11 cellular contexts compared by ENCODE assay signal in the genomic region with DNA sequence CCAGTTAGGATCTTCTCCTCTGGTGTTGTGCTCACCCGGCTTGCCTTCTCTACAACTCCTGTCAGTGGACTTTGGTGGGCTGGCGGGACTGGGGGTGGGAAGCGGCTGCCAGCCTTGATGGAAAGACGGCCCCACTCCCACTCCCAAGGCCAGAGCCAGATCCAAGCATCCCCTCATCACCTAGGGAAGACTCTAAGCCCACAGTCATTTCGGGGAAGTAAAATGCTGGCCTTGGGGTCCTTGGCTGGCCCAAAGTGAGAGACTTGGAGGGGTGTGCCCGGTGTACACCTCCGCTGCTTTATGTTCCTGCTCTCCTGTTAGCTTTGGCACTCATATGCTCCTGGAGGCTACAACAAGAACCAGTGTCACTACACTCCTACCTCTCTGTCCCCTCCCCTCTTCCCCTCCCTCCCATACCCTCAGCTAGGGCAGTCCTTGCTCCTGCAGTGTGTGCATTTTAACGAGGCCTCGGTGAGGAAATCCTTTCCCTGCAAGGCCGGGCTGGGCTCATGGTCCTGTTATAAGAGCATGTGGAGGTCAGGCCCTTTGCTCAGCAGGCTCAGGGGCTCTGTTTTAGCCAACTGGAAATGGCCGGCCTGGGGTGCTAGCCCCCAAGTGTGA. TPM values are rescaled to one million over a fixed set of nuclear protein-coding genes. Genes with fewer than 3 reads are reported as not detected.
DNase-seq lines count a peak whose midpoint lies in the region; ATAC-seq, FAIRE-seq and TF ChIP-seq lines count a peak whose summit lies in the region.
"Had no signal": no experiment of that assay in that cellular context is flagged by ENCODE, and none has a peak within 500 bp of the region (broad histone marks: within the 10 kb centered on the region; RNA-seq: fewer than 3 reads in every experiment).

No MANE protein-coding gene starts in this region.

- H3K9me3 Mint-ChIP-seq in CD8-positive, alpha-beta T cell: no peaks in the 10 kb centered on the region
- H3K9me3 Mint-ChIP-seq in astrocyte (ENCODE audit: unreplicated experiment): peaks cover 34% of the 10 kb centered on the region

- no peak for FAIRE-seq in astrocyte (lab: Jason Lieb, UNC)
- FAIRE-seq: GM12878 had no signal

- H3K4me3 Mint-ChIP-seq in CD8-positive, alpha-beta T cell: peak overlapping the region; percentile 40
- H3K4me3 Mint-ChIP-seq in astrocyte (ENCODE audit: unreplicated experiment): no peak overlapping the region

- H3K4me1 Mint-ChIP-seq in CD8-positive, alpha-beta T cell (ENCODE audit: low read depth): peaks cover 26% of the 10 kb centered on the region
- H3K4me1 Mint-ChIP-seq in astrocyte (ENCODE audit: low read depth, unreplicated experiment): no peaks in the 10 kb centered on the region

- POLR2A ChIA-PET in CD8-positive, alpha-beta T cell (lab: Charles Lee): interaction anchor here (1.9 kb wide), 1 partner anchor 13 kb away, joined by 7 read pairs; no protein-coding TSS in a partner anchor

- H3K79me2 ChIP-seq in astrocyte (ENCODE audit: insufficient read depth, low read length) (no peaks in the 10 kb centered on the region), osteoblast (ENCODE audit: insufficient read depth, low read length) (peaks cover 98% of the 10 kb centered on the region)

- H3K4me2 ChIP-seq in astrocyte (ENCODE audit: low read length) (no peak overlapping the region), osteoblast (ENCODE audit: insufficient read depth, low read length) (peak overlapping the region; percentile 99)

- peaks cover 58% of the 10 kb centered on the region for H3K27me3 ChIP-seq in CD8-positive, alpha-beta T cell (ENCODE audit: insufficient read depth, low read length)
- peaks cover 95% of the 10 kb centered on the region for H3K27me3 ChIP-seq in astrocyte (ENCODE audit: insufficient read depth, low read length)
- H3K27me3 ChIP-seq in osteoblast (ENCODE audit: insufficient read depth, low read length): no peaks in the 10 kb centered on the region

- TF ChIP-seq CTCF in CD8-positive, alpha-beta T cell (IDR thresholded peaks at IDR 0.05): no peak
- TF ChIP-seq CTCF in astrocyte (IDR thresholded peaks at IDR 0.05; ENCODE audit: insufficient read depth, low read depth, low read length) (no peak), osteoblast (IDR thresholded peaks at IDR 0.05; ENCODE audit: extremely low read depth, low read depth, low read length) (no peak)

- no peaks in the 10 kb centered on the region for H3K36me3 ChIP-seq in CD8-positive, alpha-beta T cell (ENCODE audit: insufficient read depth, low read length)
- H3K36me3 ChIP-seq in astrocyte (ENCODE audit: insufficient read depth, low read length): no peaks in the 10 kb centered on the region
- H3K36me3 ChIP-seq in osteoblast (ENCODE audit: insufficient read depth, low read length): peaks cover 12% of the 10 kb centered on the region

- H3K27ac ChIP-seq in CD8-positive, alpha-beta T cell (ENCODE audit: low read depth, low read length): no peak overlapping the region
- no peak overlapping the region for H3K27ac ChIP-seq in astrocyte (ENCODE audit: low read depth, low read length)
- peak overlapping the region; percentile 76 for H3K27ac ChIP-seq in osteoblast (ENCODE audit: low read depth, low read length)

- no peak for ATAC-seq in CD8-positive, alpha-beta T cell
- ATAC-seq in GM18858 (IDR thresholded peaks at IDR 0.05; ENCODE audit: unreplicated experiment): no peak
- ATAC-seq: GM12878 had no signal

- H3K27ac Mint-ChIP-seq in CD8-positive, alpha-beta T cell: no peak overlapping the region
- peak overlapping the region; percentile 12 for H3K27ac Mint-ChIP-seq in astrocyte (ENCODE audit: unreplicated experiment)

- no peaks in the 10 kb centered on the region for H3K36me3 Mint-ChIP-seq in CD8-positive, alpha-beta T cell
- no peaks in the 10 kb centered on the region for H3K36me3 Mint-ChIP-seq in astrocyte (ENCODE audit: low read depth, unreplicated experiment)

- no peak overlapping the region for H2AFZ ChIP-seq in astrocyte (ENCODE audit: low read depth, low read length)
- H2AFZ ChIP-seq in osteoblast (ENCODE audit: low read length): no peak overlapping the region

- intact Hi-C loops in CD8-positive, alpha-beta T cell (cut with DNase I, micrococcal nuclease): no loop called here

- CTCF ChIA-PET in CD8-positive, alpha-beta T cell (lab: Charles Lee): interaction anchor here (1.4 to 2.8 kb wide), 2 partner anchors 12 to 24 kb away, joined by 6 to 13 read pairs; no protein-coding TSS in a partner anchor

- peak in 1 of 7 experiments; percentile 3 for DNase-seq in CD8-positive, alpha-beta T cell
- DNase-seq in HT-29 (ENCODE audit: low spot score) (peak; percentile 95), astrocyte (ENCODE audit: low read depth) (no peak), osteoblast (ENCODE audit: insufficient read length, low spot score, missing footprints) (no peak), ecto neural progenitor cell (ENCODE audit: low spot score) (no peak), COR-L47 (lab: John Stamatoyannopoulos, UW) (no peak), NCI-H446 treated with DMSO at 0.1 percent for 48 hours (lab: John Stamatoyannopoulos, UW) (no peak)
- DNase-seq: activated CD4-positive, alpha-beta T cell treated with anti-CD3 and anti-CD28 coated beads, Interleukin-2, amount 50 U/mL, for 1 hour; effector CD4-positive, alpha-beta T cell had no signal

- H3K4me1 ChIP-seq in CD8-positive, alpha-beta T cell (ENCODE audit: insufficient read depth, low read length): peaks cover 32% of the 10 kb centered on the region
- peaks cover 8% of the 10 kb centered on the region for H3K4me1 ChIP-seq in astrocyte (ENCODE audit: insufficient read depth, low read length)
- H3K4me1 ChIP-seq in osteoblast (ENCODE audit: insufficient read depth, low read length): peaks cover 43% of the 10 kb centered on the region

- H3K27me3 Mint-ChIP-seq in CD8-positive, alpha-beta T cell (ENCODE audit: low read depth): peaks cover 61% of the 10 kb centered on the region
- peaks cover 78% of the 10 kb centered on the region for H3K27me3 Mint-ChIP-seq in astrocyte (ENCODE audit: low read depth, unreplicated experiment)

- H3K4me3 ChIP-seq in CD8-positive, alpha-beta T cell (ENCODE audit: low read depth, low read length): no peak overlapping the region
- H3K4me3 ChIP-seq in astrocyte (ENCODE audit: insufficient read depth, low read depth, low read length) (no peak overlapping the region), osteoblast (ENCODE audit: insufficient read depth, low read length) (peak overlapping the region; percentile 75)
- H3K4me3 ChIP-seq: GM12878 had no signal

- peaks cover 6% of the 10 kb centered on the region for H4K20me1 ChIP-seq in astrocyte (ENCODE audit: insufficient read depth, low read length)
- H4K20me1 ChIP-seq in osteoblast (ENCODE audit: insufficient read depth, low read length): peaks cover 7% of the 10 kb centered on the region

- H3K9me3 ChIP-seq in CD8-positive, alpha-beta T cell (ENCODE audit: low read length): no peaks in the 10 kb centered on the region
- H3K9me3 ChIP-seq in astrocyte (ENCODE audit: insufficient read depth, low read depth, low read length) (peaks cover 10% of the 10 kb centered on the region), osteoblast (ENCODE audit: low read depth, low read length) (no peaks in the 10 kb centered on the region)

- H3K9ac ChIP-seq in astrocyte (ENCODE audit: low read length): no peak overlapping the region

RNA-seq across cellular contexts. Expression of gene HOXA10, which starts 1.0 kb away (rescaled TPM):
- total RNA-seq in CD8-positive, alpha-beta T cell: not detected
- 78.9 and 86.4 TPM in 2 replicates for total RNA-seq in HT-29 (2014; rRNA removed; shearing (Covaris generic))
- total RNA-seq in astrocyte: not detected in 2 replicates
- total RNA-seq in osteoblast: 32.1 and 43.1 TPM in 2 replicates
- total RNA-seq: GM12878 had no signal

RNA-seq across cellular contexts. Expression of gene HOXA9, which starts 9.8 kb away (rescaled TPM):
- total RNA-seq in CD8-positive, alpha-beta T cell: not detected
- 96.1 and 99.2 TPM in 2 replicates for total RNA-seq in HT-29 (2014; rRNA removed; shearing (Covaris generic))
- total RNA-seq in astrocyte: not detected in 2 replicates
- 15.3 and 19.5 TPM in 2 replicates for total RNA-seq in osteoblast
- total RNA-seq: GM12878 had no signal

RNA-seq across cellular contexts. Expression of gene HOXA11, which starts 9.9 kb away (rescaled TPM):
- total RNA-seq in CD8-positive, alpha-beta T cell: not detected
- 67.7 and 74.3 TPM in 2 replicates for total RNA-seq in HT-29 (2014; rRNA removed; shearing (Covaris generic))
- total RNA-seq in astrocyte (not detected in 2 replicates), osteoblast (14.4 and 15.2 TPM in 2 replicates)
- total RNA-seq: GM12878 had no signal

RNA-seq across cellular contexts. Expression of gene HOXA7, which starts 18.6 kb away (rescaled TPM):
- not detected for total RNA-seq in CD8-positive, alpha-beta T cell
- total RNA-seq in HT-29 (2014; rRNA removed; shearing (Covaris generic)): 5.6 and 10.7 TPM in 2 replicates
- not detected in 2 replicates for total RNA-seq in astrocyte
- total RNA-seq in osteoblast: 3.6 and 4.4 TPM in 2 replicates
- total RNA-seq: GM12878 had no signal

RNA-seq across cellular contexts. Expression of gene HOXA3, which starts 22.7 kb away (rescaled TPM):
- not detected for total RNA-seq in CD8-positive, alpha-beta T cell
- 27.8 and 29.0 TPM in 2 replicates for total RNA-seq in HT-29 (2014; rRNA removed; shearing (Covaris generic))
- total RNA-seq in astrocyte (not detected in 2 replicates), osteoblast (3.5 and 4.0 TPM in 2 replicates)
- total RNA-seq: GM12878 had no signal

Comparison
In these comparisons a context has a peak if more than half of its experiments do, and no peak if none do; other contexts are left out.
1. RNA of gene HOXA10, which starts 1.0 kb away (total RNA-seq): 78.9 to 86.4 TPM in HT-29 and 32.1 to 43.1 TPM in osteoblast; not detected in CD8-positive, alpha-beta T cell and not detected in astrocyte; every median in the first group is over 10 times any median in the second.
2. RNA of gene HOXA9, which starts 9.8 kb away (total RNA-seq): 96.1 to 99.2 TPM in HT-29 and 15.3 to 19.5 TPM in osteoblast; not detected in CD8-positive, alpha-beta T cell and not detected in astrocyte; every median in the first group is over 10 times any median in the second.
3. RNA of gene HOXA11, which starts 9.9 kb away (total RNA-seq): 67.7 to 74.3 TPM in HT-29 and 14.4 to 15.2 TPM in osteoblast; not detected in astrocyte and not detected in CD8-positive, alpha-beta T cell; every median in the first group is over 10 times any median in the second.